8 cellular contexts compared by ENCODE assay signal in genomic region chr12:15757553-15758255, GRCh38. TPM values are rescaled to one million over a fixed set of nuclear protein-coding genes. Genes with fewer than 3 reads are reported as not detected.
DNase-seq lines count a peak whose midpoint lies in the region; ATAC-seq, FAIRE-seq and TF ChIP-seq lines count a peak whose summit lies in the region.

No MANE protein-coding gene starts in this region.

- H3K4me1 ChIP-seq in right atrium auricular region (no peaks in the 10 kb centered on the region), left ventricle myocardium inferior (peaks cover 4% of the 10 kb centered on the region), foreskin keratinocyte (no peaks in the 10 kb centered on the region), esophagus muscularis mucosa (peaks cover 0 to 33% (median 15%) of the 10 kb centered on the region in 4 donors)

- 90% methylated on average over 7 of the region's 7 CpGs for WGBS in esophagus muscularis mucosa

- no peak for TF ChIP-seq CTCF in right atrium auricular region (IDR thresholded peaks at IDR 0.05)
- no peak for TF ChIP-seq CTCF in left ventricle myocardium inferior (IDR thresholded peaks at IDR 0.05; ENCODE audit: borderline replicate concordance)
- TF ChIP-seq CTCF in foreskin keratinocyte (conservative IDR thresholded peaks at IDR 0.05): no peak
- TF ChIP-seq CTCF in esophagus muscularis mucosa (IDR thresholded peaks at IDR 0.05): no peak

- TF ChIP-seq EP300 in esophagus muscularis mucosa (IDR thresholded peaks at IDR 0.05): no peak

- H3K27ac ChIP-seq in right atrium auricular region (no peak overlapping the region), left ventricle myocardium inferior (replicated peaks) (no peak overlapping the region), foreskin keratinocyte (peak overlapping the region; percentile 1), esophagus muscularis mucosa (replicated peaks in 1 of 4) (no peak overlapping the region)

- DNase-seq in right atrium auricular region (ENCODE audit: low spot score) (peak; percentile 65), left ventricle myocardium inferior (no peak), SK-MEL-5 (ENCODE audit: low read depth, low spot score) (peak; percentile 73), foreskin keratinocyte (peak; percentile 81 to 90), urothelium cell line (ENCODE audit: low spot score) (peak; percentile 35), esophagus muscularis mucosa (ENCODE audit: extremely low spot score) (no peak)

- in situ Hi-C loops in SK-MEL-5 (cut with HindIII; ENCODE audit: low pct_unique_long_range_greater_than_20kb, low sequenced_read_pairs): no loop called here

- H3K4me3 ChIP-seq in right atrium auricular region: no peak overlapping the region
- H3K4me3 ChIP-seq in left ventricle myocardium inferior: no peak overlapping the region
- no peak overlapping the region for H3K4me3 ChIP-seq in esophagus muscularis mucosa

- ATAC-seq in foreskin keratinocyte: peak; percentile 99
- no peak for ATAC-seq in HG03097 (IDR thresholded peaks at IDR 0.05; ENCODE audit: low FRiP score, unreplicated experiment)
- no peak for ATAC-seq in GM21723 (IDR thresholded peaks at IDR 0.05; ENCODE audit: unreplicated experiment)

- H3K36me3 ChIP-seq in right atrium auricular region (no peaks in the 10 kb centered on the region), left ventricle myocardium inferior (no peaks in the 10 kb centered on the region), esophagus muscularis mucosa (no peaks in the 10 kb centered on the region)

- peak; percentile 30 for FAIRE-seq in urothelium cell line (lab: Jason Lieb, UNC)

- H3K9me3 ChIP-seq in right atrium auricular region (no peaks in the 10 kb centered on the region), left ventricle myocardium inferior (replicated peaks) (peaks cover 13% of the 10 kb centered on the region), esophagus muscularis mucosa (no peaks in the 10 kb centered on the region)

- intact Hi-C loops in left ventricle myocardium inferior (cut with micrococcal nuclease) (no loop called here), esophagus muscularis mucosa (cut with DNase I) (no loop called here)

- H3K27me3 ChIP-seq in right atrium auricular region: no peaks in the 10 kb centered on the region
- H3K27me3 ChIP-seq in left ventricle myocardium inferior (ENCODE audit: low read depth): no peaks in the 10 kb centered on the region
- no peaks in the 10 kb centered on the region for H3K27me3 ChIP-seq in foreskin keratinocyte
- no peaks in the 10 kb centered on the region for H3K27me3 ChIP-seq in esophagus muscularis mucosa

- TF ChIP-seq POLR2A in esophagus muscularis mucosa (IDR thresholded peaks at IDR 0.05; ENCODE audit: low read depth): no peak

RNA-seq across cellular contexts. Expression of gene EPS8, which starts 31.5 kb away (rescaled TPM):
- total RNA-seq in right atrium auricular region (10 to 100 TPM; 46.9 to 72.3 TPM), left ventricle myocardium inferior (18.9 TPM), foreskin keratinocyte (2.8 and 4.0 TPM in 2 replicates), esophagus muscularis mucosa (100 to 1,000 TPM in 1 of 4 donors, 10 to 100 TPM in 3; 54.4 to 120 (median 78.7) TPM)
- total RNA-seq in SK-MEL-5 (2014; rRNA removed; shearing (Covaris generic)): 186 and 193 TPM in 2 replicates
- 113 and 145 TPM in 2 replicates for polyA plus RNA-seq in SK-MEL-5 (2015; cell fraction: cytosol; rRNA removed)
- polyA plus RNA-seq in SK-MEL-5 (2015; cell fraction: nucleus; rRNA removed): 150 and 152 TPM in 2 replicates
- 0.62 and 1.3 TPM in 2 replicates for polyA plus RNA-seq in foreskin keratinocyte

Comparison
In these comparisons a context has a peak if more than half of its experiments do, and no peak if none do; other contexts are left out.
1. DNase-seq: peak in right atrium auricular region (single experiment), SK-MEL-5 (single experiment), foreskin keratinocyte (2 of 2) and urothelium cell line (single experiment); none in left ventricle myocardium inferior (single experiment) and esophagus muscularis mucosa (single experiment).